9 cellular contexts compared by ENCODE assay signal in genomic region chr3:16482770-16483531, GRCh38. TPM values are rescaled to one million over a fixed set of nuclear protein-coding genes. Genes with fewer than 3 reads are reported as not detected.
DNase-seq lines count a peak whose midpoint lies in the region; TF ChIP-seq lines count a peak whose summit lies in the region.
"Had no signal": no experiment of that assay in that cellular context is flagged by ENCODE, and none has a peak within 500 bp of the region (broad histone marks: within the 10 kb centered on the region; RNA-seq: fewer than 3 reads in every experiment).

No MANE protein-coding gene starts in this region.

- H3K4me2 ChIP-seq in mesenchymal stem cell (ENCODE audit: low read length, poor library complexity, severe bottlenecking): no peak overlapping the region

- DNase-seq in SIG-M5 treated with dmso at 0.1 percent for 504 hours (lab: John Stamatoyannopoulos, UW; ENCODE audit: unreplicated experiment) (peak; percentile 78), SIG-M5 (lab: John Stamatoyannopoulos, UW) (no peak), NCI-H1092 treated with DMSO at 0.1 percent for 48 hours (lab: John Stamatoyannopoulos, UW) (peak; percentile 88), mesenchymal stem cell (peak; percentile 48), DMS114 treated with DMSO at 0.1 percent for 48 hours (lab: John Stamatoyannopoulos, UW; ENCODE audit: unreplicated experiment) (no peak), RWPE1 (ENCODE audit: low spot score) (no peak)
- peak; percentile 23 for DNase-seq in activated CD4-positive, alpha-beta T cell treated with anti-CD3 and anti-CD28 coated beads, Interleukin-2, amount 50 U/mL, for 1 hour

- H3K9ac ChIP-seq in mesenchymal stem cell (ENCODE audit: low read length): no peak overlapping the region

- H2BK15ac ChIP-seq in mesenchymal stem cell (ENCODE audit: low read depth, poor library complexity, severe bottlenecking): peak overlapping the region; percentile 66

- POLR2A ChIA-PET in HEK293 (lab: Yijun Ruan, JAX) (no interaction called here), RWPE1 (lab: Yijun Ruan, JAX; ENCODE audit: low non-redundant PET) (no interaction called here)

- peak overlapping the region; percentile 99 for H2AK5ac ChIP-seq in mesenchymal stem cell (ENCODE audit: low read length, severe bottlenecking)

- peak overlapping the region; percentile 56 for H2BK120ac ChIP-seq in mesenchymal stem cell (ENCODE audit: low read depth, low read length)

- H4K8ac ChIP-seq in mesenchymal stem cell (ENCODE audit: low read length): peak overlapping the region; percentile 86

- H3K23ac ChIP-seq in mesenchymal stem cell (ENCODE audit: low read length in 2 of 2): peak overlapping the region in 1 of 2 experiments; percentile 5

- peak overlapping the region; percentile 39 for H2BK5ac ChIP-seq in mesenchymal stem cell (ENCODE audit: low read depth, low read length, poor library complexity, severe bottlenecking)

- H3K18ac ChIP-seq in mesenchymal stem cell (ENCODE audit: low read depth in 1 of 2, low read length in 2 of 2): peak overlapping the region; percentile 44 to 81

- CTCF ChIA-PET in HEK293 (lab: Yijun Ruan, JAX): interaction anchor here (0.6 to 0.8 kb wide), 3 partner anchors 12 to 93 kb away, joined by 3 to 5 read pairs (median 4); no protein-coding TSS in a partner anchor
- CTCF ChIA-PET in RWPE1 (lab: Yijun Ruan, JAX): no interaction called here

- TF ChIP-seq CTCF in HEK293 (tag by site-specific recombination; IDR thresholded peaks at IDR 0.05): no peak
- TF ChIP-seq CTCF in RWPE1 (conservative IDR thresholded peaks at IDR 0.05; ENCODE audit: low read depth): no peak

- H3K4me3 ChIP-seq in HEK293 (ENCODE audit: low read depth, low read length) (no peak overlapping the region), mesenchymal stem cell (ENCODE audit: insufficient read depth in 1 of 2, low read depth in 1 of 2, low read length in 2 of 2) (no peak overlapping the region)
- H3K4me3 ChIP-seq: thoracic aorta had no signal

- WGBS in mesenchymal stem cell: 21% methylated on average over 6 of the region's 7 CpGs

- H3K36me3 ChIP-seq in HEK293 (ENCODE audit: control insufficient read depth in 2 of 2, insufficient read depth in 1 of 2, low read length in 2 of 2): no peaks in the 10 kb centered on the region
- peaks cover 12 to 24% of the 10 kb centered on the region in 2 experiments for H3K36me3 ChIP-seq in mesenchymal stem cell (ENCODE audit: control insufficient read depth in 1 of 2, insufficient read depth in 2 of 2, low read depth in 1 of 2, low read length in 2 of 2)
- H3K36me3 ChIP-seq: thoracic aorta had no signal

- H3K27me3 ChIP-seq in mesenchymal stem cell (ENCODE audit: control insufficient read depth in 1 of 2, insufficient read depth in 1 of 2, low read length in 2 of 2): no peaks in the 10 kb centered on the region

- H3K27ac ChIP-seq in HEK293 (ENCODE audit: extremely low read depth, low read depth, low read length): peak overlapping the region; percentile 60
- peak overlapping the region; percentile 91 for H3K27ac ChIP-seq in mesenchymal stem cell (ENCODE audit: low read length, poor library complexity, severe bottlenecking)
- no peak overlapping the region for H3K27ac ChIP-seq in RWPE1

- no peaks in the 10 kb centered on the region for H3K9me3 ChIP-seq in HEK293 (ENCODE audit: control insufficient read depth, insufficient read depth, low read depth, low read length)
- no peaks in the 10 kb centered on the region for H3K9me3 ChIP-seq in mesenchymal stem cell (ENCODE audit: control insufficient read depth, low read length)
- H3K9me3 ChIP-seq: thoracic aorta had no signal

- no peak overlapping the region for H3K14ac ChIP-seq in mesenchymal stem cell (ENCODE audit: low read length in 2 of 2)

- peak overlapping the region; percentile 61 to 77 for H3K4ac ChIP-seq in mesenchymal stem cell (ENCODE audit: low read depth in 1 of 2, low read length in 2 of 2)

- H4K91ac ChIP-seq in mesenchymal stem cell (ENCODE audit: low read length): peak overlapping the region; percentile 67

- peak overlapping the region; percentile 2 to 3 for H2BK12ac ChIP-seq in mesenchymal stem cell (ENCODE audit: low read length in 2 of 2)

- H3K79me1 ChIP-seq in mesenchymal stem cell (replicated peaks; ENCODE audit: low read length, poor library complexity, severe bottlenecking): peaks cover 23% of the 10 kb centered on the region

- no peak overlapping the region for H2AFZ ChIP-seq in mesenchymal stem cell (ENCODE audit: low read depth, low read length)

- H3K4me1 ChIP-seq in HEK293 (ENCODE audit: control insufficient read depth, insufficient read depth, low read length): peaks cover 34% of the 10 kb centered on the region
- H3K4me1 ChIP-seq in mesenchymal stem cell (ENCODE audit: control insufficient read depth, insufficient read depth, low read depth, low read length): peaks cover 25% of the 10 kb centered on the region

TF ChIP-seq in HEK293, 187 proteins besides CTCF, POLR2A, EP300 and RAD21 (continues in another document):
- TF ChIP-seq INSM2 (tag by site-specific recombination; IDR thresholded peaks at IDR 0.05) (peak; percentile 97), ZNF513 (tag by site-specific recombination; IDR thresholded peaks at IDR 0.05) (no peak; the same call in 1 of the 2 replicates), ZNF677 (tag by site-specific recombination; IDR thresholded peaks at IDR 0.05) (no peak), FEZF1 (tag by site-specific recombination; IDR thresholded peaks at IDR 0.05) (peak; percentile 99), ZFHX2 (tag by site-specific recombination; conservative IDR thresholded peaks at IDR 0.05) (no peak), ZNF366 (tag by site-specific recombination; conservative IDR thresholded peaks at IDR 0.05) (peak; percentile 97), ZNF24 (tag by site-specific recombination; IDR thresholded peaks at IDR 0.05) (peak; percentile 99), SALL2 (tag by site-specific recombination; IDR thresholded peaks at IDR 0.05; ENCODE audit: borderline replicate concordance) (no peak), ZNF626 (tag by site-specific recombination; IDR thresholded peaks at IDR 0.05) (no peak), PBX3 (CRISPR knock-in tag; IDR thresholded peaks at IDR 0.05) (no peak), ZNF837 (tag by site-specific recombination; IDR thresholded peaks at IDR 0.05) (no peak), ZNF157 (tag by site-specific recombination; IDR thresholded peaks at IDR 0.05) (no peak), ZNF184 (tag by site-specific recombination; IDR thresholded peaks at IDR 0.05) (peak; percentile 80), ZNF138 (tag by site-specific recombination; IDR thresholded peaks at IDR 0.05; ENCODE audit: borderline replicate concordance) (no peak), ZNF223 (tag by site-specific recombination; IDR thresholded peaks at IDR 0.05) (no peak), EGR2 (tag by site-specific recombination; IDR thresholded peaks at IDR 0.05; ENCODE audit: low read depth) (no peak), ZNF341 (tag by site-specific recombination; IDR thresholded peaks at IDR 0.05; ENCODE audit: low read depth) (peak; percentile 95), GLI2 (tag by site-specific recombination; IDR thresholded peaks at IDR 0.05; ENCODE audit: borderline replicate concordance, low read depth) (peak; percentile 99), MYNN (tag by site-specific recombination; IDR thresholded peaks at IDR 0.05; ENCODE audit: borderline replicate concordance) (no peak), HOXD13 (CRISPR knock-in tag; IDR thresholded peaks at IDR 0.05; ENCODE audit: borderline replicate concordance) (no peak)

RNA-seq across cellular contexts. Expression of gene RFTN1, which starts 30.5 kb away (rescaled TPM):
- polyA plus RNA-seq in mesenchymal stem cell (2013, experiment 1 of 2): 256 TPM
- 261 TPM for polyA plus RNA-seq in mesenchymal stem cell (2013, experiment 2 of 2)

Comparison
In these comparisons a context has a peak if more than half of its experiments do, and no peak if none do; other contexts are left out.
1. DNase-seq: peak in SIG-M5 treated with dmso at 0.1 percent for 504 hours (single experiment), NCI-H1092 treated with DMSO at 0.1 percent for 48 hours (single experiment), activated CD4-positive, alpha-beta T cell treated with anti-CD3 and anti-CD28 coated beads, Interleukin-2, amount 50 U/mL, for 1 hour (single experiment) and mesenchymal stem cell (single experiment); none in SIG-M5 (single experiment), DMS114 treated with DMSO at 0.1 percent for 48 hours (single experiment) and RWPE1 (single experiment).